In the genomic region with DNA sequence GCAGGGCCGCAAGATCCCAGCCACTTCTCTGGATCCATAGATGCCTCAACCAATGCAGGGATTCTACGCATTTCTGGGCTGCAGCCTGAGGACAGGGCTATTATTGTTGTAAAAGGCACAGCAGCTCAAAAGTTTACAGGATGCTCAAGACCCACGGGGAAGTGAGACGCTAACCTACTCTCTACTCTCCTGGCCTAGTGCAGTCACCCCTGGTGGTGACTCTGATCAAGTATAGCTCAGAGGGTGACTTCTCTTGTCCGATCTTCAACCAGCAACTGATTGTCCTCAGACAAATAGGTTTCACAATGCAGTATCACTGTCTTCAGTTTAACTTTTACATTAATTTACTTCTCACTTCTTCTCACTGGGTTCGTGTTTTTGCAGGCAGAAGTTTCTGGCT, we compare ENCODE assay signal across 24 cellular contexts.
"Had no signal": no experiment of that assay in that cellular context is flagged by ENCODE, and none has a peak within 500 bp of the region (broad histone marks: within the 10 kb centered on the region; RNA-seq: fewer than 3 reads in every experiment).

No MANE protein-coding gene starts in this region.

- H3K9me3 Mint-ChIP-seq: memory B cell; natural killer cell; stimulated activated naive B cell treated with anti-CD40 and anti-IgM and Interleukin-4, amounts not matched to agents 10 μg/mL and 1 μg/mL and 100 μg/mL, for 72 hours; stimulated activated naive CD8-positive, alpha-beta T cell treated with anti-CD3 and anti-CD28 coated beads, Interleukin-15, Interleukin-2, amounts not matched to agents 100 ng/mL and 50 ng/mL, for 24 hours had no signal

- H3K4me3 ChIP-seq: dorsolateral prefrontal cortex, esophagus muscularis mucosa, lung, ovary, psoas muscle, sigmoid colon, thoracic aorta, tibial nerve, upper lobe of left lung had no signal

- DNase-seq: dorsolateral prefrontal cortex; effector CD4-positive, alpha-beta T cell; hypothalamus; kidney; natural killer cell; occipital lobe; ovary; posterior cingulate gyrus; psoas muscle; right cardiac atrium; sigmoid colon; stimulated activated CD4-positive, alpha-beta T cell treated with anti-CD3 and anti-CD28 coated beads, Interleukin-2, amount 100 ng/mL, for 48 hours; stimulated activated naive B cell treated with anti-CD40 and anti-IgM and Interleukin-4, amounts not matched to agents 10 μg/mL and 1 μg/mL and 100 μg/mL, for 72 hours; upper lobe of left lung had no signal

- FAIRE-seq: colon, frontal cortex, kidney, urothelium cell line had no signal

- H3K4me3 Mint-ChIP-seq: memory B cell; natural killer cell; stimulated activated naive B cell treated with anti-CD40 and anti-IgM and Interleukin-4, amounts not matched to agents 10 μg/mL and 1 μg/mL and 100 μg/mL, for 72 hours; stimulated activated naive CD8-positive, alpha-beta T cell treated with anti-CD3 and anti-CD28 coated beads, Interleukin-15, Interleukin-2, amounts not matched to agents 100 ng/mL and 50 ng/mL, for 24 hours had no signal

- H3K27me3 ChIP-seq: dorsolateral prefrontal cortex, ovary, sigmoid colon, tibial nerve, upper lobe of left lung had no signal

- H3K4me1 ChIP-seq: esophagus muscularis mucosa, psoas muscle, sigmoid colon, tibial nerve, upper lobe of left lung had no signal

- H3K36me3 ChIP-seq: esophagus muscularis mucosa, ovary, sigmoid colon, thoracic aorta, tibial nerve, upper lobe of left lung had no signal

- H3K9me3 ChIP-seq: esophagus muscularis mucosa, ovary, psoas muscle, sigmoid colon, thoracic aorta, tibial nerve, upper lobe of left lung had no signal

- ATAC-seq: left lobe of liver; natural killer cell; psoas muscle; right cardiac atrium; stimulated activated naive B cell treated with anti-CD40 and anti-IgM and Interleukin-4, amounts not matched to agents 10 μg/mL and 1 μg/mL and 100 μg/mL, for 72 hours had no signal

- H3K36me3 Mint-ChIP-seq: memory B cell; natural killer cell; stimulated activated naive B cell treated with anti-CD40 and anti-IgM and Interleukin-4, amounts not matched to agents 10 μg/mL and 1 μg/mL and 100 μg/mL, for 72 hours had no signal

- H3K27ac ChIP-seq: dorsolateral prefrontal cortex, esophagus muscularis mucosa, ovary, psoas muscle, sigmoid colon, thoracic aorta, tibial nerve, upper lobe of left lung had no signal

- H3K27ac Mint-ChIP-seq: memory B cell; natural killer cell; stimulated activated naive B cell treated with anti-CD40 and anti-IgM and Interleukin-4, amounts not matched to agents 10 μg/mL and 1 μg/mL and 100 μg/mL, for 72 hours; stimulated activated naive CD8-positive, alpha-beta T cell treated with anti-CD3 and anti-CD28 coated beads, Interleukin-15, Interleukin-2, amounts not matched to agents 100 ng/mL and 50 ng/mL, for 24 hours had no signal

- H3K4me1 Mint-ChIP-seq: memory B cell; natural killer cell; stimulated activated naive B cell treated with anti-CD40 and anti-IgM and Interleukin-4, amounts not matched to agents 10 μg/mL and 1 μg/mL and 100 μg/mL, for 72 hours had no signal
